Comparison of ENCODE assay signal across 16 cellular contexts in the genomic region with DNA sequence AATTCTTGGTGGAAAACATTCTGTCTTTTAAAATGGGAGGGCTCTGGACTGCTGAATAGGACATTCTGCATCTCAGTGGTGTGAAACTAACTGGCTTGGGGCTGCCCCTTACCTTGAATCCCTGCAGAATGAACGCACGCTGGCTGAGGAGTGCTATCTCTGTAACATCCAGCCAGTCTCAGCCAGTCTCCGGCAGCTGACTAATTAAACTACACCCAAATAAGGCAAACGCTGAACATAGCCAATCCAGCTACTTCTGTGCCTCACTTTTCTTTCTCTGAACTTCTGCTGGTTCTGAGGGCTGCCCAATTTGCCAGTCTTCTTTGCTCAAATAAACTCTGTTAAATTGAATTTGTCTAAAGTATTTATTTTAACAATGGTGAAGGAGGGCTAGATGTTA.
"Had no signal": no experiment of that assay in that cellular context is flagged by ENCODE, and none has a peak within 500 bp of the region (broad histone marks: within the 10 kb centered on the region; RNA-seq: fewer than 3 reads in every experiment).

No MANE protein-coding gene starts in this region.

- DNase-seq: activated CD4-positive, alpha-beta memory T cell treated with anti-CD3 and anti-CD28 coated beads for 36 hours; activated CD4-positive, alpha-beta T cell treated with anti-CD3 and anti-CD28 coated beads for 1 hour; activated naive CD8-positive, alpha-beta T cell treated with anti-CD3 and anti-CD28 coated beads, Interleukin-2, amount 10 ng/mL, durations not matched to agents 7 days and 5 days; activated T-cell treated with anti-CD3 and anti-CD28 coated beads, Interleukin-2, amount 50 U/mL, for 48 hours; aorta; effector CD8-positive, alpha-beta T cell; kidney; right cardiac atrium; small intestine had no signal

- H3K36me3 ChIP-seq: gastroesophageal sphincter, tibial nerve, vagina had no signal

- H3K36me3 Mint-ChIP-seq: activated CD4-positive, alpha-beta memory T cell treated with anti-CD3 and anti-CD28 coated beads for 36 hours; activated naive CD8-positive, alpha-beta T cell treated with anti-CD3 and anti-CD28 coated beads, Interleukin-2, amount 10 ng/mL, durations not matched to agents 7 days and 5 days; stimulated activated effector memory CD8-positive, alpha-beta T cell treated with anti-CD3 and anti-CD28 coated beads, Interleukin-12 subunit alpha, Interleukin-12 subunit beta, amount 100 ng/mL, for 72 hours had no signal

- H2AFZ ChIP-seq: parathyroid adenoma had no signal

- ATAC-seq: gastroesophageal sphincter; right cardiac atrium; stimulated activated effector memory CD8-positive, alpha-beta T cell treated with anti-CD3 and anti-CD28 coated beads, Interleukin-12 subunit alpha, Interleukin-12 subunit beta, amount 100 ng/mL, for 72 hours had no signal

- H3K4me1 ChIP-seq: parathyroid adenoma, tibial nerve, vagina had no signal

- H3K27ac Mint-ChIP-seq: activated CD4-positive, alpha-beta memory T cell treated with anti-CD3 and anti-CD28 coated beads for 36 hours; activated naive CD8-positive, alpha-beta T cell treated with anti-CD3 and anti-CD28 coated beads, Interleukin-2, amount 10 ng/mL, durations not matched to agents 7 days and 5 days; stimulated activated effector memory CD8-positive, alpha-beta T cell treated with anti-CD3 and anti-CD28 coated beads, Interleukin-12 subunit alpha, Interleukin-12 subunit beta, amount 100 ng/mL, for 72 hours had no signal

- H3K79me2 ChIP-seq: parathyroid adenoma had no signal

- H3K27me3 ChIP-seq: gastroesophageal sphincter, tibial nerve, vagina had no signal

- H3K9me3 Mint-ChIP-seq: activated CD4-positive, alpha-beta memory T cell treated with anti-CD3 and anti-CD28 coated beads for 36 hours; activated naive CD8-positive, alpha-beta T cell treated with anti-CD3 and anti-CD28 coated beads, Interleukin-2, amount 10 ng/mL, durations not matched to agents 7 days and 5 days; neural crest cell; stimulated activated effector memory CD8-positive, alpha-beta T cell treated with anti-CD3 and anti-CD28 coated beads, Interleukin-12 subunit alpha, Interleukin-12 subunit beta, amount 100 ng/mL, for 72 hours had no signal

- H3K4me3 Mint-ChIP-seq: activated CD4-positive, alpha-beta memory T cell treated with anti-CD3 and anti-CD28 coated beads for 36 hours; activated naive CD8-positive, alpha-beta T cell treated with anti-CD3 and anti-CD28 coated beads, Interleukin-2, amount 10 ng/mL, durations not matched to agents 7 days and 5 days; neural crest cell; stimulated activated effector memory CD8-positive, alpha-beta T cell treated with anti-CD3 and anti-CD28 coated beads, Interleukin-12 subunit alpha, Interleukin-12 subunit beta, amount 100 ng/mL, for 72 hours had no signal

- H3K9ac ChIP-seq: parathyroid adenoma had no signal

- H3K4me3 ChIP-seq: coronary artery, gastroesophageal sphincter, tibial nerve, vagina had no signal

- H3K27ac ChIP-seq: coronary artery, gastroesophageal sphincter, parathyroid adenoma, tibial nerve, vagina had no signal

- H3K9me3 ChIP-seq: gastroesophageal sphincter, tibial nerve, vagina had no signal
